ENCODE assay signal across 22 cellular contexts in genomic region chr4:76714226-76714625, GRCh38.
A peak's percentile ranks its signal among the peaks of the same experiment; 100 is the strongest.
DNase-seq lines count a peak whose midpoint lies in the region; ATAC-seq and TF ChIP-seq lines count a peak whose summit lies in the region.
"Had no signal": no experiment of that assay in that cellular context is flagged by ENCODE, and none has a peak within 500 bp of the region (broad histone marks: within the 10 kb centered on the region; RNA-seq: fewer than 3 reads in every experiment).

No MANE protein-coding gene starts in this region.

- H3K27ac ChIP-seq in smooth muscle cell (ENCODE audit: low read depth) (peak overlapping the region; percentile 13), dorsolateral prefrontal cortex (peak overlapping the region in 2 of 59 donors; percentile 8 to 50), thyroid gland (no peak overlapping the region)
- H3K27ac ChIP-seq: GM23248 had no signal

- H3K4me1 Mint-ChIP-seq in HFFc6 (ENCODE audit: low read depth) (peaks cover 69% of the 10 kb centered on the region), WTC11 (peaks cover 45% of the 10 kb centered on the region)

- no peak overlapping the region for H3K4me2 ChIP-seq in smooth muscle cell

- H3K9ac ChIP-seq in smooth muscle cell (ENCODE audit: low read depth), result no peak overlapping the region
- H3K9ac ChIP-seq: GM23248 had no signal

- POLR2A ChIA-PET in WTC11 (lab: Charles Lee), result no interaction called here

- H3K27me3 ChIP-seq in smooth muscle cell (ENCODE audit: low read depth) (no peaks in the 10 kb centered on the region), dorsolateral prefrontal cortex (no peaks in the 10 kb centered on the region), thyroid gland (no peaks in the 10 kb centered on the region)
- H3K27me3 ChIP-seq: BE2C had no signal

- H4K20me1 ChIP-seq in smooth muscle cell (ENCODE audit: low read depth), result no peaks in the 10 kb centered on the region

- no peak overlapping the region for H2AFZ ChIP-seq in smooth muscle cell (ENCODE audit: low read depth)
- H2AFZ ChIP-seq: GM23248 had no signal

- peak overlapping the region; percentile 12; the same call in 1 of the 2 replicates for H3K27ac Mint-ChIP-seq in HFFc6
- peak overlapping the region; percentile 5; the same call in 1 of the 2 replicates for H3K27ac Mint-ChIP-seq in WTC11
- H3K27ac Mint-ChIP-seq: H9 had no signal

- H3K9me3 ChIP-seq in smooth muscle cell (replicated peaks; ENCODE audit: low read depth), result no peaks in the 10 kb centered on the region
- no peaks in the 10 kb centered on the region for H3K9me3 ChIP-seq in thyroid gland
- H3K9me3 ChIP-seq: BE2C had no signal

- no peak for TF ChIP-seq POLR2A in thyroid gland (IDR thresholded peaks at IDR 0.05)

- H3K4me3 Mint-ChIP-seq in HFFc6 (no peak overlapping the region), WTC11 (no peak overlapping the region)
- H3K4me3 Mint-ChIP-seq: H9 had no signal

- H3K4me3 ChIP-seq in smooth muscle cell, result no peak overlapping the region
- no peak overlapping the region for H3K4me3 ChIP-seq in dorsolateral prefrontal cortex
- H3K4me3 ChIP-seq in thyroid gland (replicated peaks in 1 of 3), result no peak overlapping the region
- H3K4me3 ChIP-seq: GM23248 had no signal

- peaks cover 42% of the 10 kb centered on the region for H3K79me2 ChIP-seq in smooth muscle cell (ENCODE audit: low read depth)

- ATAC-seq in WTC11, result no peak
- no peak for ATAC-seq in GM18498 (IDR thresholded peaks at IDR 0.05; ENCODE audit: unreplicated experiment)
- no peak for ATAC-seq in GM21423 (IDR thresholded peaks at IDR 0.05; ENCODE audit: unreplicated experiment)
- ATAC-seq: Panc1, SK-N-SH treated with all-trans-retinoic acid at 6 μM for 48 hours had no signal

- no peaks in the 10 kb centered on the region for H3K9me3 Mint-ChIP-seq in HFFc6
- no peaks in the 10 kb centered on the region for H3K9me3 Mint-ChIP-seq in WTC11
- H3K9me3 Mint-ChIP-seq: H9 had no signal

- TF ChIP-seq CTCF in HFFc6 (IDR thresholded peaks at IDR 0.05), result no peak
- TF ChIP-seq CTCF in WTC11 (IDR thresholded peaks at IDR 0.05), result no peak
- no peak for TF ChIP-seq CTCF in smooth muscle cell (IDR thresholded peaks at IDR 0.05; ENCODE audit: borderline replicate concordance, insufficient read depth, poor library complexity, severe bottlenecking)
- TF ChIP-seq CTCF in dorsolateral prefrontal cortex (IDR thresholded peaks at IDR 0.05 in 54 of 56, conservative IDR thresholded peaks at IDR 0.05 in 2 of 56; ENCODE audit: low read depth in 1 of 56, partially characterized antibody in 56 of 56), result no peak
- TF ChIP-seq CTCF in thyroid gland (IDR thresholded peaks at IDR 0.05), result no peak

- H3K36me3 Mint-ChIP-seq in HFFc6 (ENCODE audit: low read depth) (peaks cover 56% of the 10 kb centered on the region), WTC11 (peaks cover 27% of the 10 kb centered on the region)

- 100% methylated on average over 1 of the region's 1 CpG for WGBS in smooth muscle cell (ENCODE audit: low lambda C conversion rate)
- WGBS in thyroid gland, 2 donors, result 95 to 98% methylated on average over 1 of the region's 1 CpG

- DNase-seq in HFFc6 (no peak), WTC11 (ENCODE audit: low spot score) (no peak), kidney tubule cell (ENCODE audit: low spot score) (peak; percentile 76), smooth muscle cell (lab: John Stamatoyannopoulos, UW; ENCODE audit: unreplicated experiment) (no peak), dorsolateral prefrontal cortex (no peak), thyroid gland (no peak)
- DNase-seq: BE2C, DMS79, GM23248, H9, KBM-7, NCI-H1092 treated with DMSO at 0.1 percent for 48 hours, NCI-H146, NCI-H2029, NCI-H226, NCI-H510A treated with DMSO at 0.1 percent for 48 hours, NCI-H748 treated with DMSO at 0.1 percent for 48 hours, SIG-M5 had no signal

- H3F3A ChIP-seq in smooth muscle cell (ENCODE audit: low read depth), result no peaks in the 10 kb centered on the region

- intact Hi-C loops in dorsolateral prefrontal cortex (cut with DNase I) (no loop called here), thyroid gland (cut with DNase I) (no loop called here)

- H3K27me3 Mint-ChIP-seq in HFFc6 (ENCODE audit: insufficient read depth) (no peaks in the 10 kb centered on the region; the same call in 1 of the 2 replicates), WTC11 (ENCODE audit: low read depth) (no peaks in the 10 kb centered on the region)

- H3K36me3 ChIP-seq in smooth muscle cell (ENCODE audit: low read depth), result peaks cover 3% of the 10 kb centered on the region
- H3K36me3 ChIP-seq in thyroid gland, result no peaks in the 10 kb centered on the region

- CTCF ChIA-PET in WTC11 (lab: Charles Lee), result interaction anchor here (1.4 kb wide), 1 partner anchor 11 kb away, joined by 3 read pairs; no protein-coding TSS in a partner anchor

- H3K4me1 ChIP-seq in smooth muscle cell (ENCODE audit: low read depth) (peaks cover 20% of the 10 kb centered on the region), thyroid gland (peaks cover 0 to 10% of the 10 kb centered on the region in 2 donors)

TF ChIP-seq in WTC11, 78 proteins besides CTCF, POLR2A, EP300 and RAD21 (continues in another document):
- TF ChIP-seq FOXK1 (CRISPR knock-in tag; IDR thresholded peaks at IDR 0.05) (no peak), ZNF281 (CRISPR knock-in tag; IDR thresholded peaks at IDR 0.05) (no peak), CBFB (CRISPR knock-in tag; IDR thresholded peaks at IDR 0.05; ENCODE audit: low read depth) (no peak), PRRX2 (CRISPR knock-in tag; IDR thresholded peaks at IDR 0.05) (no peak), FOXJ3 (CRISPR knock-in tag; IDR thresholded peaks at IDR 0.05; ENCODE audit: borderline replicate concordance) (no peak), GTF2I (CRISPR knock-in tag; conservative IDR thresholded peaks at IDR 0.05) (no peak), ZNF219 (CRISPR knock-in tag; IDR thresholded peaks at IDR 0.05; ENCODE audit: borderline replicate concordance) (no peak), NR2C2 (CRISPR knock-in tag; IDR thresholded peaks at IDR 0.05) (no peak), ATF1 (CRISPR knock-in tag; IDR thresholded peaks at IDR 0.05) (no peak), SMAD4 (CRISPR knock-in tag; IDR thresholded peaks at IDR 0.05) (no peak), ZNF263 (CRISPR knock-in tag; IDR thresholded peaks at IDR 0.05; ENCODE audit: low read depth) (no peak), GRHL2 (CRISPR knock-in tag; IDR thresholded peaks at IDR 0.05; ENCODE audit: insufficient replicate concordance, severe bottlenecking) (no peak), AFF4 (CRISPR knock-in tag; IDR thresholded peaks at IDR 0.05; ENCODE audit: borderline replicate concordance) (no peak)
